ENCODE assay signal across 34 cellular contexts in genomic region chr7:154416714-154417113, GRCh38.
"Had no signal": no experiment of that assay in that cellular context is flagged by ENCODE, and none has a peak within 500 bp of the region (broad histone marks: within the 10 kb centered on the region; RNA-seq: fewer than 3 reads in every experiment).

No MANE protein-coding gene starts in this region.

- H3K9me3 ChIP-seq: adrenal gland, body of pancreas, esophagus muscularis mucosa, gastrocnemius medialis, heart left ventricle had no signal

- H3K36me3 Mint-ChIP-seq: activated CD4-positive, alpha-beta memory T cell treated with anti-CD3 and anti-CD28 coated beads for 36 hours; activated CD8-positive, alpha-beta memory T cell treated with anti-CD3 and anti-CD28 coated beads, Interleukin-2, amount 10 ng/mL, durations not matched to agents 7 days and 5 days; activated naive CD4-positive, alpha-beta T cell treated with anti-CD3 and anti-CD28 coated beads, Interleukin-2, amount 50 U/mL, for 24 hours; activated naive CD8-positive, alpha-beta T cell treated with anti-CD3 and anti-CD28 coated beads for 36 hours had no signal

- DNase-seq: activated CD4-positive, alpha-beta memory T cell treated with anti-CD3 and anti-CD28 coated beads for 36 hours; activated CD4-positive, alpha-beta T cell treated with anti-CD3 and anti-CD28 coated beads for 36 hours; activated CD4-positive, alpha-beta T cell treated with anti-CD3 and anti-CD28 coated beads, Interleukin-2, amount 10 ng/mL, durations not matched to agents 24 days and 14 days; activated CD4-positive, CD25-positive, alpha-beta regulatory T cell; activated CD4-positive, CD25-positive, alpha-beta regulatory T cell treated with anti-CD3 and anti-CD28 coated beads, Interleukin-2, amount 50 U/mL, for 72 hours; activated CD8-positive, alpha-beta memory T cell treated with anti-CD3 and anti-CD28 coated beads, Interleukin-2, amount 10 ng/mL, durations not matched to agents 7 days and 5 days; activated CD8-positive, alpha-beta memory T cell treated with anti-CD3 and anti-CD28 coated beads, Interleukin-2, amount 50 U/mL, for 4 hours; activated CD8-positive, alpha-beta T cell treated with anti-CD3 and anti-CD28 coated beads, Interleukin-2, amount 10 ng/mL, durations not matched to agents 7 days and 5 days; activated effector memory CD4-positive, alpha-beta T cell treated with anti-CD3 and anti-CD28 coated beads, Interleukin-2, amount 50 U/mL, for 16 hours; activated naive CD4-positive, alpha-beta T cell treated with anti-CD3 and anti-CD28 coated beads for 36 hours; activated naive CD8-positive, alpha-beta T cell treated with anti-CD3 and anti-CD28 coated beads for 36 hours; activated naive CD8-positive, alpha-beta T cell treated with anti-CD3 and anti-CD28 coated beads, Interleukin-2, amount 50 U/mL, for 24 hours; activated T-cell treated with anti-CD3 and anti-CD28 coated beads, Interleukin-2, amount 50 U/mL, for 1 hour; activated T-cell treated with anti-CD3 and anti-CD28 coated beads, Interleukin-2, amount 50 U/mL, for 48 hours; adrenal gland; amygdala; aorta; body of pancreas; caudate nucleus; cortex of kidney; dermis blood vessel endothelial cell; effector CD4-positive, alpha-beta T cell; effector memory CD8-positive, alpha-beta T cell; erythroblast; foreskin keratinocyte; glutamatergic neuron; heart left ventricle had no signal

- H3K4me1 ChIP-seq: adrenal gland, body of pancreas, esophagus muscularis mucosa, foreskin keratinocyte, gastrocnemius medialis, heart left ventricle had no signal

- H3K27me3 ChIP-seq: adrenal gland, body of pancreas, esophagus muscularis mucosa, foreskin keratinocyte, gastrocnemius medialis, heart left ventricle had no signal

- H3K27ac Mint-ChIP-seq: activated CD4-positive, alpha-beta memory T cell treated with anti-CD3 and anti-CD28 coated beads for 36 hours; activated CD4-positive, alpha-beta T cell treated with anti-CD3 and anti-CD28 coated beads for 36 hours; activated CD4-positive, alpha-beta T cell treated with anti-CD3 and anti-CD28 coated beads, Interleukin-2, amount 10 ng/mL, durations not matched to agents 24 days and 14 days; activated CD8-positive, alpha-beta memory T cell treated with anti-CD3 and anti-CD28 coated beads, Interleukin-2, amount 10 ng/mL, durations not matched to agents 7 days and 5 days; activated CD8-positive, alpha-beta T cell treated with anti-CD3 and anti-CD28 coated beads, Interleukin-2, amount 10 ng/mL, durations not matched to agents 7 days and 5 days; activated naive CD4-positive, alpha-beta T cell treated with anti-CD3 and anti-CD28 coated beads for 36 hours; activated naive CD4-positive, alpha-beta T cell treated with anti-CD3 and anti-CD28 coated beads, Interleukin-2, amount 50 U/mL, for 24 hours; activated naive CD8-positive, alpha-beta T cell treated with anti-CD3 and anti-CD28 coated beads for 36 hours; activated naive CD8-positive, alpha-beta T cell treated with anti-CD3 and anti-CD28 coated beads, Interleukin-2, amount 50 U/mL, for 24 hours; activated T-helper 1 cell treated with anti-CD3 and anti-CD28 coated beads, Interleukin-12 subunit alpha, Interleukin-12 subunit beta, Interleukin-2, Interleukin-4 antibody, amounts not matched to agents 30 ng/mL and 10 ng/mL and 1 ng/mL, durations not matched to agents 14 hours and 24 hours and 36 hours; activated T-helper 2 cell treated with anti-CD3 and anti-CD28 coated beads, Interferon-gamma antibody, Interleukin-2, Interleukin-4, amounts not matched to agents 10 μg/mL and 5 μg/mL and 100 μg/mL, durations not matched to agents 14 hours and 24 hours and 36 hours; effector memory CD8-positive, alpha-beta T cell; T-helper 1 cell treated with Interleukin-12 subunit alpha and Interleukin-12 subunit beta and Interleukin-4 antibody, amounts not matched to agents 30 μg/mL and 1 μg/mL, for 36 hours had no signal

- H3K4me1 Mint-ChIP-seq: activated CD4-positive, alpha-beta T cell treated with anti-CD3 and anti-CD28 coated beads for 36 hours; activated CD4-positive, alpha-beta T cell treated with anti-CD3 and anti-CD28 coated beads, Interleukin-2, amount 10 ng/mL, durations not matched to agents 24 days and 14 days; activated CD8-positive, alpha-beta memory T cell treated with anti-CD3 and anti-CD28 coated beads, Interleukin-2, amount 10 ng/mL, durations not matched to agents 7 days and 5 days; activated naive CD4-positive, alpha-beta T cell treated with anti-CD3 and anti-CD28 coated beads, Interleukin-2, amount 50 U/mL, for 24 hours; activated naive CD8-positive, alpha-beta T cell treated with anti-CD3 and anti-CD28 coated beads for 36 hours; activated naive CD8-positive, alpha-beta T cell treated with anti-CD3 and anti-CD28 coated beads, Interleukin-2, amount 50 U/mL, for 24 hours had no signal

- FAIRE-seq: colon had no signal

- H3K4me3 ChIP-seq: adrenal gland, body of pancreas, esophagus muscularis mucosa, gastrocnemius medialis, heart left ventricle had no signal

- H3K36me3 ChIP-seq: adrenal gland, esophagus muscularis mucosa, gastrocnemius medialis, heart left ventricle had no signal

- H3K27ac ChIP-seq: adrenal gland, body of pancreas, esophagus muscularis mucosa, foreskin keratinocyte, heart left ventricle had no signal

- ATAC-seq: activated CD4-positive, alpha-beta T cell treated with anti-CD3 and anti-CD28 coated beads for 36 hours; activated CD8-positive, alpha-beta memory T cell treated with anti-CD3 and anti-CD28 coated beads, Interleukin-2, amount 10 ng/mL, durations not matched to agents 7 days and 5 days; activated CD8-positive, alpha-beta T cell treated with anti-CD3 and anti-CD28 coated beads, Interleukin-2, amount 10 ng/mL, durations not matched to agents 7 days and 5 days; activated naive CD8-positive, alpha-beta T cell treated with anti-CD3 and anti-CD28 coated beads, Interleukin-2, amount 50 U/mL, for 24 hours; body of pancreas; effector memory CD8-positive, alpha-beta T cell; foreskin keratinocyte; heart left ventricle had no signal

- H3K27me3 Mint-ChIP-seq: activated CD4-positive, alpha-beta memory T cell treated with anti-CD3 and anti-CD28 coated beads for 36 hours; activated CD4-positive, alpha-beta T cell treated with anti-CD3 and anti-CD28 coated beads for 36 hours; activated CD4-positive, alpha-beta T cell treated with anti-CD3 and anti-CD28 coated beads, Interleukin-2, amount 10 ng/mL, durations not matched to agents 24 days and 14 days; activated CD8-positive, alpha-beta memory T cell treated with anti-CD3 and anti-CD28 coated beads, Interleukin-2, amount 10 ng/mL, durations not matched to agents 7 days and 5 days; activated naive CD4-positive, alpha-beta T cell treated with anti-CD3 and anti-CD28 coated beads, Interleukin-2, amount 50 U/mL, for 24 hours; activated naive CD8-positive, alpha-beta T cell treated with anti-CD3 and anti-CD28 coated beads for 36 hours; activated naive CD8-positive, alpha-beta T cell treated with anti-CD3 and anti-CD28 coated beads, Interleukin-2, amount 50 U/mL, for 24 hours; effector memory CD8-positive, alpha-beta T cell had no signal

- H3K4me3 Mint-ChIP-seq: activated CD4-positive, alpha-beta memory T cell treated with anti-CD3 and anti-CD28 coated beads for 36 hours; activated CD4-positive, alpha-beta T cell treated with anti-CD3 and anti-CD28 coated beads for 36 hours; activated CD4-positive, alpha-beta T cell treated with anti-CD3 and anti-CD28 coated beads, Interleukin-2, amount 10 ng/mL, durations not matched to agents 24 days and 14 days; activated CD8-positive, alpha-beta memory T cell treated with anti-CD3 and anti-CD28 coated beads, Interleukin-2, amount 10 ng/mL, durations not matched to agents 7 days and 5 days; activated CD8-positive, alpha-beta T cell treated with anti-CD3 and anti-CD28 coated beads, Interleukin-2, amount 10 ng/mL, durations not matched to agents 7 days and 5 days; activated naive CD4-positive, alpha-beta T cell treated with anti-CD3 and anti-CD28 coated beads for 36 hours; activated naive CD4-positive, alpha-beta T cell treated with anti-CD3 and anti-CD28 coated beads, Interleukin-2, amount 50 U/mL, for 24 hours; activated naive CD8-positive, alpha-beta T cell treated with anti-CD3 and anti-CD28 coated beads for 36 hours; activated naive CD8-positive, alpha-beta T cell treated with anti-CD3 and anti-CD28 coated beads, Interleukin-2, amount 50 U/mL, for 24 hours; activated T-helper 1 cell treated with anti-CD3 and anti-CD28 coated beads, Interleukin-12 subunit alpha, Interleukin-12 subunit beta, Interleukin-2, Interleukin-4 antibody, amounts not matched to agents 30 ng/mL and 10 ng/mL and 1 ng/mL, durations not matched to agents 14 hours and 24 hours and 36 hours; effector memory CD8-positive, alpha-beta T cell; T-helper 1 cell treated with Interleukin-12 subunit alpha and Interleukin-12 subunit beta and Interleukin-4 antibody, amounts not matched to agents 30 μg/mL and 1 μg/mL, for 36 hours had no signal
